ENCODE assay signal across 25 cellular contexts in genomic region chr1:235341334-235341733, GRCh38.
"Had no signal": no experiment of that assay in that cellular context is flagged by ENCODE, and none has a peak within 500 bp of the region (broad histone marks: within the 10 kb centered on the region; RNA-seq: fewer than 3 reads in every experiment).

No MANE protein-coding gene starts in this region.

- H3K27ac Mint-ChIP-seq: activated CD4-positive, alpha-beta T cell treated with anti-CD3 and anti-CD28 coated beads, Interleukin-2, amount 10 ng/mL, durations not matched to agents 24 days and 14 days; activated CD8-positive, alpha-beta T cell treated with anti-CD3 and anti-CD28 coated beads, Interleukin-2, amount 10 ng/mL, durations not matched to agents 7 days and 5 days; activated naive CD4-positive, alpha-beta T cell treated with anti-CD3 and anti-CD28 coated beads for 36 hours; activated naive CD8-positive, alpha-beta T cell treated with anti-CD3 and anti-CD28 coated beads for 36 hours; activated T-helper 2 cell treated with anti-CD3 and anti-CD28 coated beads, Interferon-gamma antibody, Interleukin-2, Interleukin-4, amounts not matched to agents 10 μg/mL and 5 μg/mL and 100 μg/mL, durations not matched to agents 14 hours and 24 hours and 36 hours; T-helper 2 cell treated with Interferon-gamma antibody and Interleukin-4, amounts not matched to agents 5 μg/mL and 100 μg/mL, for 36 hours had no signal

- H3K9me3 Mint-ChIP-seq: activated CD4-positive, alpha-beta T cell treated with anti-CD3 and anti-CD28 coated beads, Interleukin-2, amount 10 ng/mL, durations not matched to agents 24 days and 14 days; activated naive CD4-positive, alpha-beta T cell treated with anti-CD3 and anti-CD28 coated beads for 36 hours; activated naive CD8-positive, alpha-beta T cell treated with anti-CD3 and anti-CD28 coated beads for 36 hours; activated T-cell treated with anti-CD3 and anti-CD28 coated beads, Interleukin-2, amount 50 U/mL, for 24 hours; activated T-helper 2 cell treated with anti-CD3 and anti-CD28 coated beads, Interferon-gamma antibody, Interleukin-2, Interleukin-4, amounts not matched to agents 10 μg/mL and 5 μg/mL and 100 μg/mL, durations not matched to agents 14 hours and 24 hours and 36 hours; T-helper 2 cell treated with Interferon-gamma antibody and Interleukin-4, amounts not matched to agents 5 μg/mL and 100 μg/mL, for 36 hours had no signal

- H3K27ac ChIP-seq: ascending aorta, KMS-11, Peyer's patch, SK-N-MC had no signal

- H3K27me3 Mint-ChIP-seq: activated CD4-positive, alpha-beta T cell treated with anti-CD3 and anti-CD28 coated beads, Interleukin-2, amount 10 ng/mL, durations not matched to agents 24 days and 14 days; activated naive CD8-positive, alpha-beta T cell treated with anti-CD3 and anti-CD28 coated beads for 36 hours; activated T-cell treated with anti-CD3 and anti-CD28 coated beads, Interleukin-2, amount 50 U/mL, for 24 hours had no signal

- H3K9me3 ChIP-seq: ascending aorta, Peyer's patch had no signal

- ATAC-seq: activated CD8-positive, alpha-beta T cell treated with anti-CD3 and anti-CD28 coated beads, Interleukin-2, amount 10 ng/mL, durations not matched to agents 7 days and 5 days; PC-3 had no signal

- H3K4me3 Mint-ChIP-seq: activated CD4-positive, alpha-beta T cell treated with anti-CD3 and anti-CD28 coated beads, Interleukin-2, amount 10 ng/mL, durations not matched to agents 24 days and 14 days; activated CD8-positive, alpha-beta T cell treated with anti-CD3 and anti-CD28 coated beads, Interleukin-2, amount 10 ng/mL, durations not matched to agents 7 days and 5 days; activated naive CD4-positive, alpha-beta T cell treated with anti-CD3 and anti-CD28 coated beads for 36 hours; activated naive CD8-positive, alpha-beta T cell treated with anti-CD3 and anti-CD28 coated beads for 36 hours; activated T-cell treated with anti-CD3 and anti-CD28 coated beads, Interleukin-2, amount 50 U/mL, for 24 hours; T-helper 2 cell treated with Interferon-gamma antibody and Interleukin-4, amounts not matched to agents 5 μg/mL and 100 μg/mL, for 36 hours had no signal

- H3K4me2 ChIP-seq: KMS-11 had no signal

- H3K27me3 ChIP-seq: ascending aorta, Peyer's patch had no signal

- DNase-seq: activated CD4-positive, alpha-beta T cell treated with anti-CD3 and anti-CD28 coated beads, Interleukin-2, amount 10 ng/mL, durations not matched to agents 24 days and 14 days; activated CD4-positive, alpha-beta T cell treated with anti-CD3 and anti-CD28 coated beads, Interleukin-2, amount 50 U/mL, for 48 hours; activated CD8-positive, alpha-beta T cell treated with anti-CD3 and anti-CD28 coated beads, Interleukin-2, amount 10 ng/mL, durations not matched to agents 7 days and 5 days; activated gamma-delta T cell; activated naive CD4-positive, alpha-beta T cell treated with anti-CD3 and anti-CD28 coated beads for 36 hours; activated naive CD8-positive, alpha-beta T cell treated with anti-CD3 and anti-CD28 coated beads for 36 hours; activated T-cell treated with anti-CD3 and anti-CD28 coated beads, Interleukin-2, amount 50 U/mL, for 24 hours; amygdala; caudate nucleus; cerebellar nuclear complex; MM.1S; MV-4-11; NCI-H1092; NCI-H1436 treated with DMSO at 0.1 percent for 48 hours; NCI-H1694 treated with DMSO at 0.1 percent for 48 hours; NCI-H2029; NCI-H345; PC-3; Peyer's patch; RPMI8226 had no signal

- H3K4me1 ChIP-seq: ascending aorta had no signal

- H3K4me3 ChIP-seq: ascending aorta, Peyer's patch, SK-N-MC had no signal
